ENCODE assay signal across 25 cellular contexts in the genomic region with DNA sequence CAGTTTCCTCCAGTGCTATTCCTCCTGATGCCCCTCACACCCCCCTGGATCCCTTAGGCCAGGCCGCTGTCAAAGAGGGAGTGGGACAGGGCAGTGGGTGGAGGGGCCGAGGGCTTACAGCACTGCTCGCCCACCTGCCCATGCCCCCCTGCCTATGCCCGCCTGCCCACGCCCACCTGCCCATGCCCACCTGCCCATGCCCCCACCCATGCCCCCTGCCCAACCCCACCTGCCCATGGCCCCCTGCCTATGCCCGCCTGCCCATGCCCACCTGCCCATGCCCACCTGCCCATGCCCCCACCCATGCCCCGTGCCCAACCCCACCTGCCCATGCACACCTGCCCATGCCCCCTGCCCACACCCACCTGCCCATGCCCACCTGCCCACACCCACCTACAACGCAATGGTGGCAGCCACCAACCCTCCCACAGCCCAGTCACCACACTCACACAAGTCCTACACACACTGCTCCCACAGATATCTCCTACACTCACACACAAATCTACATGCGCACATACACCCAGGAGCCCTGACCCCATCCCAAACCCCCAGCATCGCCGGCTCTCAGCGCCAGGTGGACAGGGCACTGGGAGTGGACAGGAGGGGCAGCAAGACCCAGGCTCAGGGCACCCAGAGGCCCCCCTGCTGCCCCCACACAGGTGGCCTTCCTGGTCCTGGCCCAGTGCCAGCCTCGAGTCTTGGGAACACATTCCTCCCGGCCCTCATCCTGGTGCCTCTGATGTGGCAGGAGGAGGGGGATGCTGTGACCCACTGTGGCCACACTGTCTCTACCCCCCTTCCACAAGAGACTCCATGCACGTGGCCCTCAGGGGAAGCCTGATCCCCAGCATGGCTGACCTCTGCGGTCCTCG.
"Had no signal": no experiment of that assay in that cellular context is flagged by ENCODE, and none has a peak within 500 bp of the region (broad histone marks: within the 10 kb centered on the region; RNA-seq: fewer than 3 reads in every experiment).

No MANE protein-coding gene starts in this region.

- H3K9me3 ChIP-seq: ascending aorta, heart right ventricle, mucosa of descending colon, right lobe of liver, thyroid gland had no signal

- H3K36me3 Mint-ChIP-seq: activated CD8-positive, alpha-beta memory T cell treated with anti-CD3 and anti-CD28 coated beads, Interleukin-2, amount 10 ng/mL, durations not matched to agents 7 days and 5 days; activated naive CD4-positive, alpha-beta T cell treated with anti-CD3 and anti-CD28 coated beads, Interleukin-2, amount 10 ng/mL, durations not matched to agents 7 days and 5 days had no signal

- FAIRE-seq: keratinocyte had no signal

- H3K4me3 Mint-ChIP-seq: activated CD4-positive, alpha-beta T cell treated with anti-CD3 and anti-CD28 coated beads, Interleukin-2, amount 10 ng/mL, durations not matched to agents 7 days and 5 days; activated CD8-positive, alpha-beta memory T cell treated with anti-CD3 and anti-CD28 coated beads, Interleukin-2, amount 10 ng/mL, durations not matched to agents 7 days and 5 days; activated CD8-positive, alpha-beta T cell treated with anti-CD3 and anti-CD28 coated beads for 36 hours; activated naive CD4-positive, alpha-beta T cell treated with anti-CD3 and anti-CD28 coated beads, Interleukin-2, amount 10 ng/mL, durations not matched to agents 7 days and 5 days had no signal

- H3K27ac Mint-ChIP-seq: activated CD4-positive, alpha-beta T cell treated with anti-CD3 and anti-CD28 coated beads, Interleukin-2, amount 10 ng/mL, durations not matched to agents 7 days and 5 days; activated CD8-positive, alpha-beta memory T cell treated with anti-CD3 and anti-CD28 coated beads, Interleukin-2, amount 10 ng/mL, durations not matched to agents 7 days and 5 days; activated CD8-positive, alpha-beta T cell treated with anti-CD3 and anti-CD28 coated beads for 36 hours; activated naive CD4-positive, alpha-beta T cell treated with anti-CD3 and anti-CD28 coated beads, Interleukin-2, amount 10 ng/mL, durations not matched to agents 7 days and 5 days had no signal

- H3K27me3 Mint-ChIP-seq: activated CD4-positive, alpha-beta T cell treated with anti-CD3 and anti-CD28 coated beads, Interleukin-2, amount 10 ng/mL, durations not matched to agents 7 days and 5 days; activated CD8-positive, alpha-beta T cell treated with anti-CD3 and anti-CD28 coated beads for 36 hours had no signal

- H3K9me3 Mint-ChIP-seq: activated CD4-positive, alpha-beta T cell treated with anti-CD3 and anti-CD28 coated beads, Interleukin-2, amount 10 ng/mL, durations not matched to agents 7 days and 5 days; activated CD8-positive, alpha-beta T cell treated with anti-CD3 and anti-CD28 coated beads for 36 hours; activated naive CD4-positive, alpha-beta T cell treated with anti-CD3 and anti-CD28 coated beads, Interleukin-2, amount 10 ng/mL, durations not matched to agents 7 days and 5 days had no signal

- H3K27ac ChIP-seq: ascending aorta, heart right ventricle, right lobe of liver, skin epidermis, thyroid gland, VCaP had no signal

- DNase-seq: activated CD4-positive, alpha-beta T cell treated with anti-CD3 and anti-CD28 coated beads, Interleukin-2, amount 10 ng/mL, durations not matched to agents 7 days and 5 days; activated CD8-positive, alpha-beta memory T cell treated with anti-CD3 and anti-CD28 coated beads, Interleukin-2, amount 10 ng/mL, durations not matched to agents 7 days and 5 days; activated CD8-positive, alpha-beta T cell treated with anti-CD3 and anti-CD28 coated beads for 36 hours; activated effector memory CD4-positive, alpha-beta T cell treated with anti-CD3 and anti-CD28 coated beads, Interleukin-2, amount 50 U/mL, for 16 hours; activated naive CD4-positive, alpha-beta T cell treated with anti-CD3 and anti-CD28 coated beads, Interleukin-2, amount 10 ng/mL, durations not matched to agents 7 days and 5 days; activated T-cell treated with anti-CD3 and anti-CD28 coated beads for 4 hours; central memory CD4-positive, alpha-beta T cell; dermis blood vessel endothelial cell; effector CD8-positive, alpha-beta T cell; erythroblast; foreskin fibroblast; heart right ventricle; left colon; mesendoderm; mucosa of descending colon; right lobe of liver; stimulated activated CD4-positive, alpha-beta T cell treated with anti-CD3 and anti-CD28 coated beads, Interleukin-15, amount 100 ng/mL, for 24 hours; stimulated activated CD4-positive, alpha-beta T cell treated with anti-CD3 and anti-CD28 coated beads, Interleukin-2, amount 100 ng/mL, for 48 hours; stimulated activated CD8-positive, alpha-beta memory T cell treated with anti-CD3 and anti-CD28 coated beads, Interleukin-4, amount 100 ng/mL, for 48 hours; stimulated activated naive CD4-positive, alpha-beta T cell treated with Interleukin-2 at 50 U/mL for 16 hours; thyroid gland had no signal

- H3K4me1 Mint-ChIP-seq: activated CD4-positive, alpha-beta T cell treated with anti-CD3 and anti-CD28 coated beads, Interleukin-2, amount 10 ng/mL, durations not matched to agents 7 days and 5 days; activated CD8-positive, alpha-beta memory T cell treated with anti-CD3 and anti-CD28 coated beads, Interleukin-2, amount 10 ng/mL, durations not matched to agents 7 days and 5 days; activated naive CD4-positive, alpha-beta T cell treated with anti-CD3 and anti-CD28 coated beads, Interleukin-2, amount 10 ng/mL, durations not matched to agents 7 days and 5 days had no signal

- H3K4me3 ChIP-seq: ascending aorta, heart right ventricle, mucosa of descending colon, right lobe of liver, skin epidermis, thyroid gland had no signal

- H3K4me1 ChIP-seq: ascending aorta, right lobe of liver, thyroid gland had no signal

- H3K36me3 ChIP-seq: ascending aorta, heart right ventricle, right lobe of liver, thyroid gland had no signal

- H3K27me3 ChIP-seq: ascending aorta, right lobe of liver, thyroid gland had no signal
